In the genomic region with DNA sequence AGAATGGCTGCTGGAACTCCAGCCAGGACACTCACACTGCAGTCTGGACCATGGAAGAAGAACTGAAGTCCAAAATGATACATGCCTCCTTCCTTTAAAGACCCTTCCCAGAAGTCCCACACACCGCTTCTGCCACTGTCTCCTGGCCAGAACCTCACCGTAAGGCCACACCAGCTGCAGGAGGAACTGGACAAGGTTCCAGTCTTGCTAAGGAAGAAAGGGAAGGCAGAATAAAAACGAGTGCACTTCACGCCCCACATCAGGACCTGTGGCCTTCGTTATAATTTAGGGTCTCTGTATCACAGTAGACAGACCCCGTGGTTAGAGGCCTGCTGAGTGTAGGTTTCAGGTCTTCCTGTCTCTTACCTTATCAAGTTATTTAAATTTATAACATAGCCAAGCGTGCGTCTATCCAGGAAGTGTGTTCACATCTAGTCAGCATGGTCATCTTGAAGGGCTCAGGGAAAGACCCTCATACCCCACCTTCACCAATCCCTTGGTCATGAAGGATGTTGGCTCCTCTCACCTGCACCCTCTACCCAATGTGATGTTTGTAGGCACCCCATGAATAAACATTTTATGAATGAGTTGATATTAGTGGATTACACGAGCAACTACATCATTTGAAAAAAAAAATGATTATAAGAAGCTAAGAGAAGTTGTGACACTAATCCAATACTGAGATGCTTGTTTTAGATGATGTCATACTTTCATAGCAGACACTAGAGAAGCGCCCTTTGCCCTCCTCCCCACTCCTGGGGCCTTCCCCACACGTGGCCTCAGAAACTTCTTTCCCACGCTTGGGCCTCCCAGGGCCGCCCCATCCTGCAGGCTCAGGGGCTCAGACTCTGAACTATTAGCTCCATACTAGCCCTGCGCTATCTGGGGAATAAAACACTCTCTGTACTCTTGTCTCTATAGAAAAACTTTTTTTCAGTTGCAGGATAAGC, we compare ENCODE assay signal across 8 cellular contexts.
A peak's percentile ranks its signal among the peaks of the same experiment; 100 is the strongest.
DNase-seq lines count a peak whose midpoint lies in the region; ATAC-seq and TF ChIP-seq lines count a peak whose summit lies in the region.

No MANE protein-coding gene starts in this region.

- peak overlapping the region; percentile 1 for H3K4me3 ChIP-seq in CD4-positive, CD25-positive, alpha-beta regulatory T cell (ENCODE audit: low read depth, low read length)
- H3K4me3 ChIP-seq in A673 (ENCODE audit: low read depth, low read length, poor library complexity, severe bottlenecking) (no peak overlapping the region), mammary epithelial cell (replicated peaks in 1 of 3; ENCODE audit: insufficient read depth in 1 of 3, low read depth in 2 of 3, low read length in 3 of 3) (no peak overlapping the region)

- 86% methylated on average over 13 of the region's 14 CpGs for WGBS in mammary epithelial cell (ENCODE audit: low coverage, missing lambda C conversion rate)

- H4K20me1 ChIP-seq in mammary epithelial cell (ENCODE audit: insufficient read depth, low read length): no peaks in the 10 kb centered on the region

- H3K4me1 ChIP-seq in CD4-positive, CD25-positive, alpha-beta regulatory T cell (ENCODE audit: control insufficient read depth, insufficient read depth, low read length, poor library complexity, severe bottlenecking): peaks cover 25% of the 10 kb centered on the region
- H3K4me1 ChIP-seq in A673 (ENCODE audit: insufficient read depth, low read length, poor library complexity, severe bottlenecking): no peaks in the 10 kb centered on the region
- H3K4me1 ChIP-seq in mammary epithelial cell (ENCODE audit: insufficient read depth, low read length): peaks cover 11% of the 10 kb centered on the region

- TF ChIP-seq CTCF in chondrocyte (IDR thresholded peaks at IDR 0.05) (no peak), A673 (conservative IDR thresholded peaks at IDR 0.05; ENCODE audit: low read depth, low read length) (no peak), mammary epithelial cell (conservative IDR thresholded peaks at IDR 0.05 in 1 of 2, IDR thresholded peaks at IDR 0.05 in 1 of 2; ENCODE audit: extremely low read depth in 1 of 2, insufficient read depth in 1 of 2, low read depth in 1 of 2, low read length in 2 of 2) (no peak)

- H3K27me3 Mint-ChIP-seq in CD4-positive, CD25-positive, alpha-beta regulatory T cell: no peaks in the 10 kb centered on the region
- H3K27me3 Mint-ChIP-seq in chondrocyte (ENCODE audit: low read depth): no peaks in the 10 kb centered on the region

- H3K4me1 Mint-ChIP-seq in CD4-positive, CD25-positive, alpha-beta regulatory T cell: peaks cover 25 to 80% (median 55%) of the 10 kb centered on the region in 4 donors
- peaks cover 45% of the 10 kb centered on the region for H3K4me1 Mint-ChIP-seq in chondrocyte (ENCODE audit: low read depth)

- ATAC-seq in CD4-positive, CD25-positive, alpha-beta regulatory T cell (ENCODE audit: low read depth in 2 of 2): peak; percentile 18 to 38
- ATAC-seq in GM19438 (IDR thresholded peaks at IDR 0.05; ENCODE audit: low read depth, unreplicated experiment): peak; percentile 43
- ATAC-seq in HG03378 (IDR thresholded peaks at IDR 0.05; ENCODE audit: unreplicated experiment): peak; percentile 49

- H3K79me2 ChIP-seq in mammary epithelial cell (ENCODE audit: insufficient read depth, low read length): no peaks in the 10 kb centered on the region

- CTCF ChIA-PET in A673 (lab: Charles Lee) (no interaction called here), mammary epithelial cell (lab: Charles Lee; ENCODE audit: low non-redundant PET) (no interaction called here)

- POLR2A ChIA-PET in A673 (lab: Charles Lee; ENCODE audit: low non-redundant PET): interaction anchor here (0.6 kb wide), 1 partner anchor 90 kb away, joined by 3 read pairs; no protein-coding TSS in a partner anchor

- peak overlapping the region; percentile 76 to 92 (median 88) for H3K27ac Mint-ChIP-seq in CD4-positive, CD25-positive, alpha-beta regulatory T cell
- peak overlapping the region; percentile 45 for H3K27ac Mint-ChIP-seq in chondrocyte (ENCODE audit: unreplicated experiment)

- H3K27ac ChIP-seq in CD4-positive, CD25-positive, alpha-beta regulatory T cell (ENCODE audit: insufficient read depth, low read length, poor library complexity, severe bottlenecking): no peak overlapping the region
- H3K27ac ChIP-seq in A673 (ENCODE audit: low read depth, low read length, poor library complexity, severe bottlenecking): no peak overlapping the region
- no peak overlapping the region for H3K27ac ChIP-seq in mammary epithelial cell (ENCODE audit: insufficient read depth, low read depth, low read length)

- peak overlapping the region in 3 of 4 donors; percentile 31 to 76 (median 46) for H3K4me3 Mint-ChIP-seq in CD4-positive, CD25-positive, alpha-beta regulatory T cell
- no peak overlapping the region for H3K4me3 Mint-ChIP-seq in chondrocyte (ENCODE audit: unreplicated experiment)

- in situ Hi-C loops in mammary epithelial cell (cut with MboI; ENCODE audit: low sequenced_read_pairs in 2 of 2): loop anchor here in 1 of 2 donors (25.0 kb wide), 1 partner anchor 244 kb away; a partner anchor contains a TSS

- dilution Hi-C loops in mammary epithelial cell (cut with HindIII; ENCODE audit: low sequenced_read_pairs): no loop called here

- no peak overlapping the region for H3K9ac ChIP-seq in mammary epithelial cell (ENCODE audit: insufficient read depth, low read length)

- BruUV-seq in A673 (replicated peaks; lab: Mats Ljungman, UMichigan): no TSS peak
- BruUV-seq in mammary epithelial cell (replicated peaks; lab: Mats Ljungman, UMichigan): no TSS peak

- no peaks in the 10 kb centered on the region for H3K27me3 ChIP-seq in CD4-positive, CD25-positive, alpha-beta regulatory T cell (ENCODE audit: control insufficient read depth, insufficient read depth, low read length)
- H3K27me3 ChIP-seq in A673 (replicated peaks; ENCODE audit: insufficient read depth, low read depth, low read length, poor library complexity) (no peaks in the 10 kb centered on the region), mammary epithelial cell (ENCODE audit: insufficient read depth, low read length) (no peaks in the 10 kb centered on the region)

- peaks cover 4% of the 10 kb centered on the region for H3K36me3 ChIP-seq in CD4-positive, CD25-positive, alpha-beta regulatory T cell (ENCODE audit: control insufficient read depth, insufficient read depth, low read length)
- H3K36me3 ChIP-seq in A673 (ENCODE audit: insufficient read depth, low read length, poor library complexity, severe bottlenecking) (no peaks in the 10 kb centered on the region), mammary epithelial cell (ENCODE audit: insufficient read depth, low read length) (no peaks in the 10 kb centered on the region)

- no peak overlapping the region for H3K4me2 ChIP-seq in mammary epithelial cell (ENCODE audit: insufficient read depth, low read depth, low read length)

- H2AFZ ChIP-seq in mammary epithelial cell (ENCODE audit: low read depth, low read length): no peak overlapping the region

- peak in 1 of 3 donors; percentile 32 for DNase-seq in CD4-positive, CD25-positive, alpha-beta regulatory T cell
- DNase-seq in chondrocyte (ENCODE audit: low spot score) (no peak), NCI-H2227 (lab: John Stamatoyannopoulos, UW; ENCODE audit: unreplicated experiment) (no peak), A673 (ENCODE audit: low spot score) (no peak), mammary epithelial cell (no peak), Kasumi-1 (lab: John Stamatoyannopoulos, UW) (no peak)

- no peaks in the 10 kb centered on the region for H3K9me3 Mint-ChIP-seq in CD4-positive, CD25-positive, alpha-beta regulatory T cell
- H3K9me3 Mint-ChIP-seq in chondrocyte (ENCODE audit: low read depth): no peaks in the 10 kb centered on the region

- no peaks in the 10 kb centered on the region for H3K9me3 ChIP-seq in CD4-positive, CD25-positive, alpha-beta regulatory T cell (ENCODE audit: control insufficient read depth in 2 of 2, low read length in 2 of 2)
- H3K9me3 ChIP-seq in A673 (ENCODE audit: low read depth, low read length, poor library complexity, severe bottlenecking) (no peaks in the 10 kb centered on the region), mammary epithelial cell (replicated peaks; ENCODE audit: insufficient read depth, low read length) (no peaks in the 10 kb centered on the region)

- intact Hi-C loops in A673 (cut with micrococcal nuclease; ENCODE audit: unreplicated experiment) (no loop called here), mammary epithelial cell (cut with micrococcal nuclease) (no loop called here)

- peaks cover 10% of the 10 kb centered on the region for H3K36me3 Mint-ChIP-seq in CD4-positive, CD25-positive, alpha-beta regulatory T cell
- H3K36me3 Mint-ChIP-seq in chondrocyte (ENCODE audit: low read depth): no peaks in the 10 kb centered on the region
